25 cellular contexts compared by ENCODE assay signal in the genomic region with DNA sequence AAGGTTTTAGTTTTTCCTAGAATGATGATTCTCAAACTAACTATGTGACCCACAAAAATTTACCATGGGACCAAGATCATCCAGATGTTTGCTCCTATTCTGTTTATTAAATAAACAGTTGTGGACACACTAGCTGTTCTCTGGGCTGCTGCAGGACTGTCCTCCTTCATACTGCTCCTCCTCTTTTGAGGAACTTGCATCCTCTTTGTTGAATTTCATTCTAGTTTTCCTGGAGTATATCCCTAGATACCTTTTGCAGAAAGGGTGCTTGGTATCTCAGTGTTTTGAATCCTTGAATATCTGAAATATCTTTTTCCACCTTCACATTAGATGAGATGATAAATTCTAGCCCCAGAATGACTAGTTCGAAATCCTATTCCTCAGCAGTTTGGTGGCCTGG.
"Had no signal": no experiment of that assay in that cellular context is flagged by ENCODE, and none has a peak within 500 bp of the region (broad histone marks: within the 10 kb centered on the region; RNA-seq: fewer than 3 reads in every experiment).

No MANE protein-coding gene starts in this region.

- H3K4me3 Mint-ChIP-seq: effector memory CD8-positive, alpha-beta T cell; memory B cell; natural killer cell; stimulated activated memory B cell treated with anti-CD40 and anti-IgM and Interleukin-4, amounts not matched to agents 10 μg/mL and 1 μg/mL and 100 μg/mL, for 72 hours; type B pancreatic cell had no signal

- DNase-seq: cortex of kidney; effector memory CD8-positive, alpha-beta T cell; foreskin fibroblast; heart left ventricle; kidney; natural killer cell; occipital lobe; ovary; spleen; stimulated activated CD4-positive, alpha-beta T cell treated with anti-CD3 and anti-CD28 coated beads, Interleukin-4, amount 100 ng/mL, for 4 hours; stimulated activated naive CD8-positive, alpha-beta T cell treated with anti-CD3 and anti-CD28 coated beads, Interleukin-15, Interleukin-2, amounts not matched to agents 100 U/mL and 50 U/mL, for 24 hours; substantia nigra; testis; tibial artery had no signal

- H3K36me3 Mint-ChIP-seq: natural killer cell had no signal

- H3K4me3 ChIP-seq: gastroesophageal sphincter, heart left ventricle, hepatocyte, lung, ovary, psoas muscle, skin epidermis, spleen, testis, tibial artery had no signal

- H3K9me3 Mint-ChIP-seq: memory B cell, natural killer cell, type B pancreatic cell had no signal

- H3K27me3 Mint-ChIP-seq: effector memory CD8-positive, alpha-beta T cell; memory B cell; stimulated activated memory B cell treated with anti-CD40 and anti-IgM and Interleukin-4, amounts not matched to agents 10 μg/mL and 1 μg/mL and 100 μg/mL, for 72 hours had no signal

- H3K27ac ChIP-seq: gastroesophageal sphincter, heart left ventricle, hepatocyte, ovary, psoas muscle, skin epidermis, spleen, testis, tibial artery had no signal

- H3K27me3 ChIP-seq: hepatocyte, ovary, spleen, testis had no signal

- H3K9me3 ChIP-seq: gastroesophageal sphincter, ovary, psoas muscle, testis, tibial artery had no signal

- ATAC-seq: effector memory CD8-positive, alpha-beta T cell; esophagus mucosa; gastroesophageal sphincter; heart left ventricle; left lobe of liver; natural killer cell; psoas muscle; right cardiac atrium; stimulated activated memory B cell treated with anti-CD40 and anti-IgM and Interleukin-4, amounts not matched to agents 10 μg/mL and 1 μg/mL and 100 μg/mL, for 72 hours; stimulated activated naive CD8-positive, alpha-beta T cell treated with anti-CD3 and anti-CD28 coated beads, Interleukin-15, Interleukin-2, amounts not matched to agents 100 U/mL and 50 U/mL, for 24 hours had no signal

- H3K36me3 ChIP-seq: ovary had no signal

- H3K27ac Mint-ChIP-seq: effector memory CD8-positive, alpha-beta T cell; memory B cell; natural killer cell; stimulated activated memory B cell treated with anti-CD40 and anti-IgM and Interleukin-4, amounts not matched to agents 10 μg/mL and 1 μg/mL and 100 μg/mL, for 72 hours; type B pancreatic cell had no signal
